8 cellular contexts compared by ENCODE assay signal in the genomic region with DNA sequence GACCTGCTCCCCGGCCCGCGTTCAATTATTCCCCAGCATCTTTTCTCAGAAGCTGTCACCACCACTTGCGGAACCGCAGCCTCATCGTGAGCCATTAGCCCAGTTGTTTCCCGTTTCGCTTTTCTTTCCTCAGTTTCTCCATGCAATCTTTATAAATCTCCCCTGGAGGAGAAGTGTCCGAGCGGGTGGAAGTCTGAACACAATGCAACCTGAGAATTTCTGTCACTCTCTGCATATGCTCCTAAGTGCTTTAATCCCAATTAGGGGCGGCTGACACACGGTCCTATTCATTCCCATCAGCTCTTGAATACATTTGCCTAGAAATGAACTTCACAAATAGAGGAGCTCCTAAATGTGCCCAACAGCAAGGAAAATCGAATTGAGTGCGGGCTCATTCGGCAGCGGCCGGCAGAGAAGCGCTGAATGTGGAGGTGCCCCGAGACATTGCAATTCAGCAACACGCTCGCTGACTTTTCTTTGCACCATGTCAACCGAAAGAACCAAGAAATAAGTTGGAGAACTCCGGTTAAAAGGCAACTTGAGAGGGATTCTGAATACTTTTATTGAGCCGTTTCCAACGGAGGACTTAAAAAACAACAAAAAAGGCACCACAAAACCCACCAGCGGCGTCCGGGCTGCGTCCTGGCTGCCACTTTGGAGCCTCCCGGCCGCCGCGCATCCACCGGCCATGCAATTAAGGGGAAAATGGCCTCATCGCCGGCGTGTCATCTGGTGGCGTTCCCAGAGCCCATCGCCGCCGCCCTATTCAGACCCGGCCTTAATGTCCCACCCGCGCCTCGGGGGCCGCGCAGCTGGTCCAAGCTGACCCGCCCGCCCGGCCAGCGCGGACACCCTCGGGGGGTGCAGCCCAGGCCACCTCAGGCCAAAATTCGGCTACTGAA. TPM values are rescaled to one million over a fixed set of nuclear protein-coding genes. Genes with fewer than 3 reads are reported as not detected.
DNase-seq lines count a peak whose midpoint lies in the region; ATAC-seq and TF ChIP-seq lines count a peak whose summit lies in the region.

No MANE protein-coding gene starts in this region.

- H3K4me3 Mint-ChIP-seq in stimulated activated memory B cell treated with anti-CD40 and anti-IgM and Interleukin-4, amounts not matched to agents 10 μg/mL and 1 μg/mL and 100 μg/mL, for 72 hours, result peak overlapping the region; percentile 43

- peak overlapping the region; percentile 69 for H3K4me2 ChIP-seq in MM.1S (ENCODE audit: low read depth, low read length)

- H3K36me3 Mint-ChIP-seq in stimulated activated memory B cell treated with anti-CD40 and anti-IgM and Interleukin-4, amounts not matched to agents 10 μg/mL and 1 μg/mL and 100 μg/mL, for 72 hours, result no peaks in the 10 kb centered on the region

- H3K79me2 ChIP-seq in MM.1S (ENCODE audit: low read length), result no peaks in the 10 kb centered on the region

- H3F3A ChIP-seq in MM.1S (ENCODE audit: insufficient read depth, low read length), result no peaks in the 10 kb centered on the region

- no peaks in the 10 kb centered on the region for H3K9me2 ChIP-seq in MM.1S (replicated peaks; ENCODE audit: insufficient read depth, low read length)

- H3K27ac Mint-ChIP-seq in stimulated activated memory B cell treated with anti-CD40 and anti-IgM and Interleukin-4, amounts not matched to agents 10 μg/mL and 1 μg/mL and 100 μg/mL, for 72 hours, result no peak overlapping the region

- H3K9me3 Mint-ChIP-seq in stimulated activated memory B cell treated with anti-CD40 and anti-IgM and Interleukin-4, amounts not matched to agents 10 μg/mL and 1 μg/mL and 100 μg/mL, for 72 hours, result no peaks in the 10 kb centered on the region

- H3K27me3 ChIP-seq in MM.1S (replicated peaks; ENCODE audit: insufficient read depth, low read length), result peaks cover 23% of the 10 kb centered on the region; the same call in 1 of the 2 replicates

- no peaks in the 10 kb centered on the region for H3K4me1 ChIP-seq in MM.1S (ENCODE audit: low read length)

- no peaks in the 10 kb centered on the region for H3K9me3 ChIP-seq in MM.1S (replicated peaks; ENCODE audit: insufficient read depth, low read length)

- DNase-seq in NCI-H524 (lab: John Stamatoyannopoulos, UW) (peak; percentile 11 to 65), NCI-H524 treated with DMSO at 0.1 percent for 48 hours (lab: John Stamatoyannopoulos, UW) (no peak), MM.1S (no peak), fibroblast of villous mesenchyme (ENCODE audit: low read depth) (no peak)

- H3K27me3 Mint-ChIP-seq in stimulated activated memory B cell treated with anti-CD40 and anti-IgM and Interleukin-4, amounts not matched to agents 10 μg/mL and 1 μg/mL and 100 μg/mL, for 72 hours, result peaks cover 85% of the 10 kb centered on the region

- TF ChIP-seq CTCF in MM.1S (IDR thresholded peaks at IDR 0.05; ENCODE audit: low read length) (no peak), fibroblast of villous mesenchyme (IDR thresholded peaks at IDR 0.05; ENCODE audit: insufficient read depth, low read depth, low read length) (no peak)

- H2AFZ ChIP-seq in MM.1S (ENCODE audit: low read length), result no peak overlapping the region

- H3K27ac ChIP-seq in MM.1S (ENCODE audit: low read length), result no peak overlapping the region

- no peak overlapping the region for H3K9ac ChIP-seq in MM.1S (ENCODE audit: low read length)

- peak overlapping the region; percentile 63; the same call in 1 of the 2 replicates for H3K4me3 ChIP-seq in MM.1S (ENCODE audit: low read length)
- H3K4me3 ChIP-seq in fibroblast of villous mesenchyme (ENCODE audit: low read depth, low read length), result peak overlapping the region; percentile 26

- no peak for ATAC-seq in stimulated activated memory B cell treated with anti-CD40 and anti-IgM and Interleukin-4, amounts not matched to agents 10 μg/mL and 1 μg/mL and 100 μg/mL, for 72 hours
- ATAC-seq in esophagus mucosa, result no peak
- no peak for ATAC-seq in HG02973 (IDR thresholded peaks at IDR 0.05; ENCODE audit: unreplicated experiment)
- ATAC-seq in HG02970 (IDR thresholded peaks at IDR 0.05; ENCODE audit: low FRiP score, unreplicated experiment), result no peak

- peaks cover 25% of the 10 kb centered on the region for H3K4me1 Mint-ChIP-seq in stimulated activated memory B cell treated with anti-CD40 and anti-IgM and Interleukin-4, amounts not matched to agents 10 μg/mL and 1 μg/mL and 100 μg/mL, for 72 hours

- no peaks in the 10 kb centered on the region for H4K20me1 ChIP-seq in MM.1S (ENCODE audit: insufficient read depth, low read length)

- H3K36me3 ChIP-seq in MM.1S (replicated peaks; ENCODE audit: insufficient read depth, low read length), result no peaks in the 10 kb centered on the region

RNA-seq across cellular contexts. Expression of gene PRDM13, which starts 3.9 kb away (rescaled TPM):
- total RNA-seq in fibroblast of villous mesenchyme (not detected in 2 replicates), esophagus mucosa (not detected)

RNA-seq across cellular contexts. Expression of gene CCNC, which starts 34.3 kb away (rescaled TPM):
- total RNA-seq in fibroblast of villous mesenchyme (93.7 and 117 TPM in 2 replicates), esophagus mucosa (38.5 TPM)

Comparison
In these comparisons a context has a peak if more than half of its experiments do, and no peak if none do; other contexts are left out.
1. DNase-seq: peak in NCI-H524 (2 of 2); none in NCI-H524 treated with DMSO at 0.1 percent for 48 hours (single experiment), MM.1S (single experiment) and fibroblast of villous mesenchyme (single experiment).